ENCODE assay signal across 8 cellular contexts in the genomic region with DNA sequence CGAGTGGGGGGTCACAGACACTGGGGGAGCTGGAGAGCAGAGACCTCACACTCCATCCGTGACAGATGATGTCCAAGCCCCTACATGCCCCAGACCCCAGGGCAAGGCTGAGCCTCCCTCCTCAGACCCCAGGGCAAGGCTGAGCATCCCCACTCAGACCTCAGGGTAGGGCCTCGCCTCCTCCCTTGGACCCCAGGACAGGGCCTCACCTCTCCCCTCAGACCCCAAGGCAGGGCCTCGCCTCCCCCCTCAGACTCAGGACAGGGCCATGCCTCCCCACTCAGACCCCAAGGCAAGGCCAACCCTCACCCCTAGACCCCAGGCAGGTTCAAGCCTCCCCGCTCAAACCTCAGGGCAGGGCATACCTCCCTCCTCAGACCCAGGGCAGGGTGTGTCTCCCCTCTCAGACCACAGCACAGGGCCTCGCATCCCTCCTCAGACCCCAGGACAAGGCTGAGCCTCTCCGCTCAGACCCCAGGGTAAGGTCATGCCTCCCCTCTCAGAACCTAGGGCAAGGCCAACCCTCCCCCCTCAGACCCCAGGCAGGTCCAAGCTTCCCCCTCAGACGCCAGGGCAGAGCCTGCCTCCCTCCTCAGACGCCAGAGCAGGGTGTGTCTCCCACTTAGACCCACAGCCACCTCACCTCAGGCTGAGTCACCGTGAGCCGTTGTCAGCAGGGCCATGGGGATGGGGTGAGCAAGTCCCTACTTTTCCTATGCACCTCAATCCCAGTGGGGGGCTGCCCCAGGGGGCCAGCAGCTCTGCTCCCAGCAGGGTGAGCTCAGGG.
DNase-seq lines count a peak whose midpoint lies in the region; TF ChIP-seq lines count a peak whose summit lies in the region.

No MANE protein-coding gene starts in this region.

- peaks cover 3% of the 10 kb centered on the region for H3F3A ChIP-seq in Loucy (ENCODE audit: low read depth)

- H3K79me2 ChIP-seq in Loucy (ENCODE audit: insufficient read depth, low read length) = peaks cover 44% of the 10 kb centered on the region

- H3K9ac ChIP-seq in Loucy (ENCODE audit: low read depth, low read length, poor library complexity, severe bottlenecking) = peak overlapping the region; percentile 41

- no peak for TF ChIP-seq CTCF in Loucy (conservative IDR thresholded peaks at IDR 0.05; ENCODE audit: low read length)

- H3K9me3 ChIP-seq in Loucy (ENCODE audit: insufficient read depth, low read depth, low read length) = no peaks in the 10 kb centered on the region

- H3K9me2 ChIP-seq in Loucy (replicated peaks; ENCODE audit: low read depth, low read length) = no peaks in the 10 kb centered on the region

- H3K36me3 ChIP-seq in Loucy (ENCODE audit: insufficient read depth, low read length) = no peaks in the 10 kb centered on the region

- H3K4me2 ChIP-seq in Loucy (ENCODE audit: low read depth, low read length, poor library complexity, severe bottlenecking) = peak overlapping the region; percentile 37

- H3K4me1 ChIP-seq in Loucy (ENCODE audit: insufficient read depth, low read length, poor library complexity, severe bottlenecking) = peaks cover 23% of the 10 kb centered on the region

- H3K4me3 ChIP-seq in Loucy (ENCODE audit: low read length, poor library complexity, severe bottlenecking) = peak overlapping the region; percentile 7

- H2AFZ ChIP-seq in Loucy (ENCODE audit: low read length) = no peak overlapping the region

- no peaks in the 10 kb centered on the region for H3K27me3 ChIP-seq in Loucy (ENCODE audit: insufficient read depth, low read length, poor library complexity, severe bottlenecking)

- peaks cover 30% of the 10 kb centered on the region for H4K20me1 ChIP-seq in Loucy (ENCODE audit: insufficient read depth, low read length, poor library complexity, severe bottlenecking)

- DNase-seq in AG08395 (ENCODE audit: low spot score) (peak; percentile 82), activated T-cell treated with anti-CD3 and anti-CD28 coated beads for 24 hours (ENCODE audit: low read depth) (peak; percentile 56), iPS-NIHi11 (ENCODE audit: low spot score) (peak; percentile 29), DMS79 treated with DMSO at 0.1 percent for 48 hours (lab: John Stamatoyannopoulos, UW) (no peak), superior temporal gyrus (ENCODE audit: extremely low spot score) (no peak), NCI-H187 treated with DMSO at 0.1 percent for 48 hours (lab: John Stamatoyannopoulos, UW) (no peak)
- DNase-seq in stimulated activated CD8-positive, alpha-beta memory T cell treated with anti-CD3 and anti-CD28 coated beads, Interleukin-4, amount 100 ng/mL, for 4 hours (ENCODE audit: low read depth in 2 of 2, low spot score in 1 of 2) = peak; percentile 47 to 58

Comparison
In these comparisons a context has a peak if more than half of its experiments do, and no peak if none do; other contexts are left out.
1. DNase-seq: peak in AG08395 (single experiment), activated T-cell treated with anti-CD3 and anti-CD28 coated beads for 24 hours (single experiment), iPS-NIHi11 (single experiment) and stimulated activated CD8-positive, alpha-beta memory T cell treated with anti-CD3 and anti-CD28 coated beads, Interleukin-4, amount 100 ng/mL, for 4 hours (2 of 2); none in DMS79 treated with DMSO at 0.1 percent for 48 hours (single experiment), superior temporal gyrus (single experiment) and NCI-H187 treated with DMSO at 0.1 percent for 48 hours (single experiment).